ENCODE assay signal across 17 cellular contexts in genomic region chr22:43319661-43320486, GRCh38. TPM values are rescaled to one million over a fixed set of nuclear protein-coding genes. Genes with fewer than 3 reads are reported as not detected.
A peak's percentile ranks its signal among the peaks of the same experiment; 100 is the strongest.
DNase-seq lines count a peak whose midpoint lies in the region; ATAC-seq and TF ChIP-seq lines count a peak whose summit lies in the region.
"Had no signal": no experiment of that assay in that cellular context is flagged by ENCODE, and none has a peak within 500 bp of the region (broad histone marks: within the 10 kb centered on the region; RNA-seq: fewer than 3 reads in every experiment).

No MANE protein-coding gene starts in this region.

- no peaks in the 10 kb centered on the region for H3K79me2 ChIP-seq in OCI-LY3 (ENCODE audit: low read length)

- H3K27me3 ChIP-seq in heart left ventricle (peaks cover 0 to 13% (median 0%) of the 10 kb centered on the region in 9 donors), OCI-LY3 (ENCODE audit: low read depth, low read length) (peaks cover 25% of the 10 kb centered on the region), gastroesophageal sphincter (no peaks in the 10 kb centered on the region)

- TF ChIP-seq EP300 in gastroesophageal sphincter (IDR thresholded peaks at IDR 0.05), result no peak

- H3K4me1 ChIP-seq in heart left ventricle, result peaks cover 0 to 7% (median 0%) of the 10 kb centered on the region in 12 donors
- H3K4me1 ChIP-seq in OCI-LY3 (ENCODE audit: low read length), result peaks cover 14% of the 10 kb centered on the region
- H3K4me1 ChIP-seq in gastroesophageal sphincter, result peaks cover 0 to 82% (median 0%) of the 10 kb centered on the region in 3 donors

- ATAC-seq in heart left ventricle, result peak; percentile 20 to 68 (median 64)
- peak; percentile 39 for ATAC-seq in gastroesophageal sphincter
- ATAC-seq: K562 had no signal

- DNase-seq in heart left ventricle (no peak), cardiac septum (ENCODE audit: low spot score) (no peak), HT-29 (ENCODE audit: low spot score) (no peak), NCI-H526 (lab: John Stamatoyannopoulos, UW) (no peak), SIG-M5 treated with dmso at 0.1 percent for 504 hours (lab: John Stamatoyannopoulos, UW; ENCODE audit: unreplicated experiment) (no peak), iPS-NIHi11 (ENCODE audit: low spot score) (no peak)
- DNase-seq: CD4-positive, alpha-beta memory T cell; DMS79; GDM1; NCI-H1092 treated with DMSO at 0.1 percent for 48 hours; NCI-H1694; OCI-M1; SK-N-SH had no signal

- H3K36me3 ChIP-seq in heart left ventricle, result no peaks in the 10 kb centered on the region
- peaks cover 8% of the 10 kb centered on the region for H3K36me3 ChIP-seq in OCI-LY3 (replicated peaks; ENCODE audit: low read depth, low read length)
- H3K36me3 ChIP-seq in gastroesophageal sphincter, result peaks cover 0 to 12% of the 10 kb centered on the region in 2 donors

- H3K27ac ChIP-seq in heart left ventricle (no peak overlapping the region), OCI-LY3 (ENCODE audit: low read length) (no peak overlapping the region), gastroesophageal sphincter (peak overlapping the region in 3 of 4 donors; percentile 44 to 78 (median 69))
- H3K27ac ChIP-seq: HL-60 had no signal

- no peak overlapping the region for H3K4me3 ChIP-seq in heart left ventricle
- H3K4me3 ChIP-seq in OCI-LY3 (ENCODE audit: low read length), result no peak overlapping the region
- no peak overlapping the region for H3K4me3 ChIP-seq in gastroesophageal sphincter

- H3K9me3 ChIP-seq in heart left ventricle (no peaks in the 10 kb centered on the region), OCI-LY3 (ENCODE audit: insufficient read depth, low read length) (peaks cover 8% of the 10 kb centered on the region; the same call in 1 of the 2 replicates), gastroesophageal sphincter (no peaks in the 10 kb centered on the region)
- H3K9me3 ChIP-seq: SK-N-SH had no signal

- no peak overlapping the region for H3K9ac ChIP-seq in OCI-LY3 (ENCODE audit: low read length)
- H3K9ac ChIP-seq: SK-N-SH had no signal

- WGBS in heart left ventricle, 4 donors, result 67 to 74% (median 71%) methylated on average over 10 of the region's 10 CpGs
- WGBS in gastroesophageal sphincter (ENCODE audit: low coverage in 1 of 2), 2 donors, result 17 to 51% methylated on average over 1 to 8 of the region's 10 CpGs

- no peak overlapping the region for H3K4me2 ChIP-seq in OCI-LY3 (ENCODE audit: low read length)
- H3K4me2 ChIP-seq: SK-N-SH had no signal

- TF ChIP-seq POLR2A in heart left ventricle (IDR thresholded peaks at IDR 0.05) (no peak), gastroesophageal sphincter (IDR thresholded peaks at IDR 0.05) (no peak)

- intact Hi-C loops in heart left ventricle (cut with DNase I) (no loop called here), cardiac septum (cut with DNase I) (no loop called here)

- H4K20me1 ChIP-seq in OCI-LY3 (ENCODE audit: insufficient read depth, low read length), result no peaks in the 10 kb centered on the region

- TF ChIP-seq CTCF in heart left ventricle (IDR thresholded peaks at IDR 0.05), result no peak
- TF ChIP-seq CTCF in OCI-LY3 (IDR thresholded peaks at IDR 0.05; ENCODE audit: low read depth, low read length), result no peak
- no peak for TF ChIP-seq CTCF in gastroesophageal sphincter (IDR thresholded peaks at IDR 0.05)

- H2AFZ ChIP-seq in OCI-LY3 (ENCODE audit: low read depth, low read length), result peak overlapping the region; percentile 75; the same call in 1 of the 2 replicates

RNA-seq across cellular contexts. Expression of gene SCUBE1, which starts 23.3 kb away (rescaled TPM):
- under 1 TPM in 8 of 9 donors, not detected in 1; 0.06 to 0.40 (median 0.31) TPM for total RNA-seq in heart left ventricle
- under 1 TPM; 0.04 to 0.06 TPM for polyA plus RNA-seq in heart left ventricle
- total RNA-seq in cardiac septum, result 1.1 TPM
- 100 to 1,000 TPM in 2 of 4 donors, 10 to 100 TPM in 2; 37.3 to 107 (median 75.9) TPM for total RNA-seq in gastroesophageal sphincter
- total RNA-seq in HT-29 (2014; rRNA removed; shearing (Covaris generic)), result 0.03 TPM in 1 of 2 replicates, not detected in the other
- total RNA-seq: CD4-positive, alpha-beta memory T cell had no signal
- polyA plus RNA-seq: CD4-positive, alpha-beta memory T cell had no signal

Comparison
In these comparisons a context has a peak if more than half of its experiments do, and no peak if none do; other contexts are left out.
1. H3K27ac ChIP-seq: peak in gastroesophageal sphincter (3 of 4); none in heart left ventricle (0 of 12) and OCI-LY3 (single experiment).
2. RNA of gene SCUBE1, which starts 23.3 kb away (total RNA-seq): 37.3 to 107 TPM in gastroesophageal sphincter; 1.1 TPM in cardiac septum (single experiment), 0.06 to 0.40 TPM in heart left ventricle and 0.03 TPM in HT-29; every median in the first group is over 10 times any median in the second.